ENCODE assay signal across 13 cellular contexts in the genomic region with DNA sequence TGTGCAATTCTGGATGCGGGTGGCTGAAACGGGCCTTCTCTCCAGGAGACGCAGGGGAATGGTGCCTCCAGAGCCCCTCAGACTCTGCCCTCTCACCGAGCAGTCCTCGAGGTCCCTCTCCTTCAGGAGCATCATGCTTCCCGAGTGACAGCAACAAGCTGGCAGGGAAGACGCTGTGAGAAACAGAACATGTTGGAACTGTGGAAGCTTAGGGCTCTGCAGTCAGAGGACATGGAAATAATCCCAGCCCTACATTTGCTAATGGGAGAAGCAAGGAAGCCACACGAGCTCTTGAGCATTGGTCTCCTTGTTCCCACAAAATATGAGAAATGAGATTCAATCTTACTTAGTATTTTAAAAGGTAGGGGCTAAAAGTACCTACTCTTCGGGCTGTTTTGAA.
"Had no signal": no experiment of that assay in that cellular context is flagged by ENCODE, and none has a peak within 500 bp of the region (broad histone marks: within the 10 kb centered on the region; RNA-seq: fewer than 3 reads in every experiment).

No MANE protein-coding gene starts in this region.

- H3K36me3 ChIP-seq: left lung, sigmoid colon, SJSA1 had no signal

- DNase-seq: activated B cell treated with CpG ODN at 0.5 μM for 24 hours; activated naive CD4-positive, alpha-beta T cell treated with Interleukin-2 at 50 U/mL for 16 hours; dermis blood vessel endothelial cell; erythroblast; left lung; mesenchymal stem cell; sigmoid colon; stimulated activated CD4-positive, alpha-beta T cell treated with anti-CD3 and anti-CD28 coated beads, Interleukin-12 subunit alpha, Interleukin-12 subunit beta, amount 100 ng/mL, for 4 hours; SW 1271 had no signal

- H3K4me1 ChIP-seq: left lung, sigmoid colon, SJSA1 had no signal

- H3K27ac Mint-ChIP-seq: activated B cell treated with CpG ODN at 0.5 μM for 24 hours, endodermal cell had no signal

- H3K9me3 ChIP-seq: sigmoid colon had no signal

- H3K27me3 Mint-ChIP-seq: activated B cell treated with CpG ODN at 0.5 μM for 24 hours; stimulated activated naive CD8-positive, alpha-beta T cell treated with anti-CD3 and anti-CD28 coated beads, Interleukin-15, Interleukin-2, amounts not matched to agents 100 ng/mL and 50 ng/mL, for 24 hours had no signal

- ATAC-seq: left lung had no signal

- H3K27me3 ChIP-seq: left lung, sigmoid colon, SJSA1 had no signal

- H3K4me3 ChIP-seq: left lung, sigmoid colon, SJSA1 had no signal

- H3K4me1 Mint-ChIP-seq: neural crest cell had no signal

- H3K4me3 Mint-ChIP-seq: activated B cell treated with CpG ODN at 0.5 μM for 24 hours, endodermal cell, neural crest cell had no signal

- H3K27ac ChIP-seq: left lung, sigmoid colon, SJSA1 had no signal
